1 cellular context compared by ENCODE assay signal in the genomic region with DNA sequence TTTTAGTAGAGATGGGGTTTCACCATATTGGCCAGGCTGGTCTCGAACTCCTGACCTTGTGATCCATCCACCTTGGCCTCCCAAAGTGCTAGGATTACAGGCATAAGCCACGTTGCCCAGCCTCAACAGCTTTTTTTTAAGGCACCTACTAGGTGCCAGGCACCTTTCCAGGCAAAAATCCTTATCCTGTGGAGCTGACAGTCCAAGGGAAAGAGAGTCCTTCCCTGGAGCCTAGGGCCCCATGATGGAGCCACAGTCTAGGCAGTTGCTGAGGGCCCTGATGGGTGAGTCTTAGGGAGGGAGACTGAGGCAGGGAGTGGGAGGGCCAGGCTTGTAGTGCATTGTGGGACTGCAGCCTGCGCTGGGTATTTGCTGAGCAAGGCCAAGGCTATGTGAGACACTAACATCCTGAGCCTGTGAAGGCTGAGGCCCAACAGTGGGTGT.
TF ChIP-seq lines count a peak whose summit lies in the region.

No MANE protein-coding gene starts in this region.

TF ChIP-seq in K562, 482 proteins besides CTCF, POLR2A, EP300 and RAD21 (continued from another document):
- TF ChIP-seq ZNF280B (CRISPR knock-in tag; IDR thresholded peaks at IDR 0.05) = no peak
- no peak for TF ChIP-seq RBM34 (IDR thresholded peaks at IDR 0.05; ENCODE audit: borderline replicate concordance, insufficient read depth, low read length)
- peak; percentile 76 for TF ChIP-seq ZKSCAN1 (IDR thresholded peaks at IDR 0.05; ENCODE audit: low read depth, low read length)
- TF ChIP-seq ASH1L (IDR thresholded peaks at IDR 0.05; ENCODE audit: borderline replicate concordance, low read depth, partially characterized antibody) = no peak
- TF ChIP-seq ZNF785 (CRISPR knock-in tag; IDR thresholded peaks at IDR 0.05) = no peak
- no peak for TF ChIP-seq SRSF7 (optimal IDR thresholded peaks at IDR 0.05; ENCODE audit: low read depth, low read length)
- no peak for TF ChIP-seq ZBTB8A (IDR thresholded peaks at IDR 0.05; ENCODE audit: partially characterized antibody)
- no peak for TF ChIP-seq ZNF121 (CRISPR knock-in tag; conservative IDR thresholded peaks at IDR 0.05)
